In genomic region chr2:221422516-221423211, GRCh38 we compare ENCODE assay signal across 20 cellular contexts.
DNase-seq lines count a peak whose midpoint lies in the region; ATAC-seq, FAIRE-seq and TF ChIP-seq lines count a peak whose summit lies in the region.
"Had no signal": no experiment of that assay in that cellular context is flagged by ENCODE, and none has a peak within 500 bp of the region (broad histone marks: within the 10 kb centered on the region; RNA-seq: fewer than 3 reads in every experiment).

No MANE protein-coding gene starts in this region.

- no peak overlapping the region for H3K4me3 ChIP-seq in CD4-positive, alpha-beta memory T cell (ENCODE audit: low read length in 2 of 2)
- H3K4me3 ChIP-seq in bronchial epithelial cell (ENCODE audit: low read depth, low read length) (no peak overlapping the region), esophagus muscularis mucosa (no peak overlapping the region)
- H3K4me3 ChIP-seq: HAP-1, K562, SK-N-MC had no signal

- H3K36me3 Mint-ChIP-seq in CD4-positive, alpha-beta memory T cell: peaks cover 61 to 68% of the 10 kb centered on the region in 2 donors

- H3K4me3 Mint-ChIP-seq in CD4-positive, alpha-beta memory T cell: peak overlapping the region in 1 of 8 donors; percentile 15

- FAIRE-seq in bronchial epithelial cell (lab: Jason Lieb, UNC): no peak
- FAIRE-seq: A204.1, GM12891, K562 had no signal

- CTCF ChIA-PET in CD4-positive, alpha-beta memory T cell (lab: Charles Lee; ENCODE audit: partially characterized antibody): no interaction called here

- H3K9me3 Mint-ChIP-seq in CD4-positive, alpha-beta memory T cell: no peaks in the 10 kb centered on the region

- peak overlapping the region in 4 of 7 donors; percentile 32 to 79 (median 71) for H3K27ac Mint-ChIP-seq in CD4-positive, alpha-beta memory T cell

- no peaks in the 10 kb centered on the region for H3K36me3 ChIP-seq in CD4-positive, alpha-beta memory T cell (ENCODE audit: insufficient read depth, low read length)
- H3K36me3 ChIP-seq in bronchial epithelial cell (ENCODE audit: control insufficient read depth, insufficient read depth, low read length): no peaks in the 10 kb centered on the region
- H3K36me3 ChIP-seq in esophagus muscularis mucosa: peaks cover 0 to 33% (median 9%) of the 10 kb centered on the region in 4 donors

- H3K9me3 ChIP-seq in CD4-positive, alpha-beta memory T cell (ENCODE audit: control insufficient read depth in 1 of 2, low read length in 2 of 2): no peaks in the 10 kb centered on the region
- no peaks in the 10 kb centered on the region for H3K9me3 ChIP-seq in esophagus muscularis mucosa
- H3K9me3 ChIP-seq: HAP-1 had no signal

- H3K4me1 ChIP-seq in CD4-positive, alpha-beta memory T cell (ENCODE audit: insufficient read depth, low read length): peaks cover 29% of the 10 kb centered on the region
- H3K4me1 ChIP-seq in esophagus muscularis mucosa: peaks cover 0 to 25% (median 14%) of the 10 kb centered on the region in 4 donors

- H3K27ac ChIP-seq in CD4-positive, alpha-beta memory T cell (ENCODE audit: low read depth, low read length): no peak overlapping the region
- no peak overlapping the region for H3K27ac ChIP-seq in esophagus muscularis mucosa (replicated peaks in 1 of 4)
- H3K27ac ChIP-seq: C4-2B, SK-N-MC had no signal

- no peak for TF ChIP-seq EP300 in esophagus muscularis mucosa (IDR thresholded peaks at IDR 0.05)

- POLR2A ChIA-PET in CD4-positive, alpha-beta memory T cell (lab: Charles Lee; ENCODE audit: partially characterized antibody): interaction anchor here (0.6 to 1.9 kb wide), 2 partner anchors 13 to 149 kb away, joined by 3 to 6 read pairs; no protein-coding TSS in a partner anchor

- ATAC-seq in HG02938 (IDR thresholded peaks at IDR 0.05; ENCODE audit: unreplicated experiment): no peak
- ATAC-seq: K562 had no signal

- no peaks in the 10 kb centered on the region for H3K27me3 Mint-ChIP-seq in CD4-positive, alpha-beta memory T cell

- intact Hi-C loops in CD4-positive, alpha-beta memory T cell (cut with micrococcal nuclease): loop anchor here (5.0 kb wide), 2 partner anchors 95 to 150 kb away; partner anchors contain the start of gene EPHA4
- intact Hi-C loops in esophagus muscularis mucosa (cut with DNase I) (no loop called here), head of caudate nucleus (cut with DNase I) (no loop called here)

- H3K27me3 ChIP-seq in CD4-positive, alpha-beta memory T cell (ENCODE audit: insufficient read depth, low read length): no peaks in the 10 kb centered on the region
- no peaks in the 10 kb centered on the region for H3K27me3 ChIP-seq in bronchial epithelial cell (ENCODE audit: control insufficient read depth, insufficient read depth, low read length)
- no peaks in the 10 kb centered on the region for H3K27me3 ChIP-seq in esophagus muscularis mucosa

- 53% methylated on average over 4 of the region's 4 CpGs for WGBS in esophagus muscularis mucosa

- TF ChIP-seq POLR2A in esophagus muscularis mucosa (IDR thresholded peaks at IDR 0.05; ENCODE audit: low read depth): no peak

- H3K4me1 Mint-ChIP-seq in CD4-positive, alpha-beta memory T cell: peaks cover 21 to 52% (median 37%) of the 10 kb centered on the region in 4 donors

- TF ChIP-seq CTCF in bronchial epithelial cell (IDR thresholded peaks at IDR 0.05; ENCODE audit: insufficient read depth, low read length, severe bottlenecking): no peak
- TF ChIP-seq CTCF in esophagus muscularis mucosa (IDR thresholded peaks at IDR 0.05): no peak

- DNase-seq in CD4-positive, alpha-beta memory T cell: no peak
- DNase-seq in NCI-H2227 treated with DMSO at 0.1 percent for 48 hours (lab: John Stamatoyannopoulos, UW) (peak; percentile 29), bronchial epithelial cell (ENCODE audit: low read depth) (peak; percentile 35), lung microvascular endothelial cell (ENCODE audit: low read depth in 2 of 2) (peak; percentile 55 to 84), esophagus muscularis mucosa (ENCODE audit: extremely low spot score) (no peak), GDM1 (lab: John Stamatoyannopoulos, UW) (no peak), head of caudate nucleus (no peak)
- DNase-seq: DMS53; NCI-H146; NCI-H2107; NCI-H69; NK-92 treated with Interleukin-12 subunit alpha and Interleukin-12 subunit beta, amount 100 ng/mL, for 24 hours; OCI-M1 had no signal

Comparison
In these comparisons a context has a peak if more than half of its experiments do, and no peak if none do; other contexts are left out.
1. DNase-seq: peak in NCI-H2227 treated with DMSO at 0.1 percent for 48 hours (single experiment), bronchial epithelial cell (single experiment) and lung microvascular endothelial cell (2 of 2); none in CD4-positive, alpha-beta memory T cell (0 of 5), esophagus muscularis mucosa (single experiment), GDM1 (single experiment) and head of caudate nucleus (0 of 42).